In the genomic region with DNA sequence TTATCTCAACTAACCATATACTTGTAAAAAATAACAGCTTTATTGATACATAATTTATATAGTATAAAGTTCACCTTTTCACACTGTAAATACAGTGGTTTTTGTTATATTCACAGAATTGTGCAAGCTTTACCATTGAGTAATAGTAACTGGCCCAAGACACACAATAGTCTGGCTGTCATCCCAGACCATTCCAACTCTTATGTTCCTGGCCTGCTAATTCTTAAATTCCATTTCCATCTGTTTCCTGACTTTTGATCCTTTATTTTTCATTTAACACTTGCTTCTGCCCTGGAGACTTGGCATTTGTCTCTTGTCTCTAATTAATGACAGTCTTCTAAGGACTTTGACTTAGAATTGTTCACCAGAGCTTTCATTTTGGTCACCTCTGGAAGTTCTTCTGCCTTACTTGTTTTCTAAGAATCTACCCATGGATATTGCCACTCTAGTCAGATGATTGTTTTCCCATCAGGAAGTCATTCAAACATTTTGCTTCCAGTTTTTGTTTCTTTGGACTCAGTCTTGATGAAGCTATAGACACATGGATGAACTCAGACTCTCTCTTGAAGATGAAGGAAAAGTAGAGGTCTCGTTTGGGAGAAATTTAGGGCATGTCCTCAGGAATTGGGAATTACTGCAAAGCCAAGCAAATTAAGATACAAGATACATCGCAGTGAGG, we compare ENCODE assay signal across 15 cellular contexts. TPM values are rescaled to one million over a fixed set of nuclear protein-coding genes. Genes with fewer than 3 reads are reported as not detected.
DNase-seq lines count a peak whose midpoint lies in the region; ATAC-seq, FAIRE-seq and TF ChIP-seq lines count a peak whose summit lies in the region.
"Had no signal": no experiment of that assay in that cellular context is flagged by ENCODE, and none has a peak within 500 bp of the region (broad histone marks: within the 10 kb centered on the region; RNA-seq: fewer than 3 reads in every experiment).

No MANE protein-coding gene starts in this region.

- WGBS in testis, 2 donors, result 80 to 84% methylated on average over 2 of the region's 2 CpGs

- TF ChIP-seq POLR2A in testis (IDR thresholded peaks at IDR 0.05) (no peak), GM12891 (IDR thresholded peaks at IDR 0.05; ENCODE audit: low read depth, low read length) (no peak)

- H3K27ac ChIP-seq in coronary artery, result peak overlapping the region in 1 of 2 donors; percentile 64
- no peak overlapping the region for H3K27ac ChIP-seq in left lung
- no peak overlapping the region for H3K27ac ChIP-seq in testis

- ATAC-seq in left lung, result peak; percentile 56
- no peak for ATAC-seq in GM21717 (IDR thresholded peaks at IDR 0.05; ENCODE audit: unreplicated experiment)

- TF ChIP-seq CTCF in coronary artery (IDR thresholded peaks at IDR 0.05) (no peak), left lung (IDR thresholded peaks at IDR 0.05) (no peak), testis (IDR thresholded peaks at IDR 0.05) (no peak)

- H3K4me3 ChIP-seq in coronary artery, result peak overlapping the region; percentile 0
- H3K4me3 ChIP-seq in left lung, result no peak overlapping the region
- H3K4me3 ChIP-seq in testis, result no peak overlapping the region
- H3K4me3 ChIP-seq: thyroid gland had no signal

- H3K36me3 ChIP-seq in left lung (no peaks in the 10 kb centered on the region), testis (ENCODE audit: low read depth, missing control alignments) (no peaks in the 10 kb centered on the region)
- H3K36me3 ChIP-seq: thyroid gland had no signal

- FAIRE-seq in GM12891 (lab: Jason Lieb, UNC), result no peak
- FAIRE-seq: GM18507 had no signal

- DNase-seq in HT1080 (ENCODE audit: low read depth), result peak; percentile 31
- no peak for DNase-seq in coronary artery (ENCODE audit: low spot score)
- DNase-seq in left lung, result no peak
- peak; percentile 40 for DNase-seq in testis
- no peak for DNase-seq in GM12891 (ENCODE audit: insufficient read length, low spot score)
- no peak for DNase-seq in stimulated activated CD4-positive, alpha-beta T cell treated with anti-CD3 and anti-CD28 coated beads, Interleukin-2, amount 100 ng/mL, for 24 hours
- DNase-seq in SIG-M5 treated with dmso at 0.1 percent for 504 hours (lab: John Stamatoyannopoulos, UW; ENCODE audit: unreplicated experiment), result no peak
- DNase-seq: activated CD8-positive, alpha-beta memory T cell treated with anti-CD3 and anti-CD28 coated beads for 24 hours; anterior cingulate cortex; DMS153; NCI-H510A treated with DMSO at 0.1 percent for 48 hours; thyroid gland had no signal

- intact Hi-C loops in left lung (cut with DNase I) (no loop called here), testis (cut with DNase I; ENCODE audit: low total_unique reads) (no loop called here)

- H3K27me3 ChIP-seq in left lung, result no peaks in the 10 kb centered on the region
- no peaks in the 10 kb centered on the region for H3K27me3 ChIP-seq in testis
- H3K27me3 ChIP-seq: thyroid gland had no signal

- H3K4me1 ChIP-seq in left lung (peaks cover 0 to 4% of the 10 kb centered on the region in 2 donors), testis (no peaks in the 10 kb centered on the region)

- H3K9me3 ChIP-seq in left lung (no peaks in the 10 kb centered on the region), testis (no peaks in the 10 kb centered on the region)
- H3K9me3 ChIP-seq: thyroid gland had no signal

TF ChIP-seq in GM12891, 5 proteins besides CTCF, POLR2A, EP300 and RAD21:
- TF ChIP-seq PAX5 (IDR thresholded peaks at IDR 0.05; ENCODE audit: insufficient read depth, low read length, severe bottlenecking) (no peak), TAF1 (IDR thresholded peaks at IDR 0.05; ENCODE audit: low read depth, low read length) (no peak), POLR2AphosphoS5 (IDR thresholded peaks at IDR 0.05; ENCODE audit: low read depth, low read length) (no peak), SPI1 (IDR thresholded peaks at IDR 0.05; ENCODE audit: low read depth, low read length) (no peak), POU2F2 (IDR thresholded peaks at IDR 0.05; ENCODE audit: low read depth, low read length) (no peak)

RNA-seq across cellular contexts. Expression of gene PLSCR4, which starts 27.2 kb away (rescaled TPM):
- total RNA-seq in HT1080 (2014; rRNA removed; shearing (Covaris generic)), result 2.6 and 2.7 TPM in 2 replicates
- 2.9 and 4.7 TPM in 2 replicates for polyA plus RNA-seq in HT1080 (2015; cell fraction: cytosol; rRNA removed)
- polyA plus RNA-seq in HT1080 (2015; cell fraction: nucleus; rRNA removed), result 7.9 and 8.0 TPM in 2 replicates
- total RNA-seq in left lung (10 to 100 TPM; 39.7 to 63.5 TPM), testis (10 to 100 TPM; 89.1 to 96.3 TPM)
- 42.5 TPM for polyA plus RNA-seq in testis (ENCODE audit: insufficient read depth, low read depth, low replicate concordance)
- polyA plus RNA-seq in GM12891 (2012; ENCODE audit: low read depth, missing spikeins), result not detected
- polyA plus RNA-seq: neural cell had no signal

Comparison
In these comparisons a context has a peak if more than half of its experiments do, and no peak if none do; other contexts are left out.
1. DNase-seq: peak in HT1080 (single experiment) and testis (single experiment); none in coronary artery (single experiment), left lung (0 of 2), GM12891 (single experiment), stimulated activated CD4-positive, alpha-beta T cell treated with anti-CD3 and anti-CD28 coated beads, Interleukin-2, amount 100 ng/mL, for 24 hours (0 of 2) and SIG-M5 treated with dmso at 0.1 percent for 504 hours (single experiment).
2. RNA of gene PLSCR4, which starts 27.2 kb away (total RNA-seq): 89.1 to 96.3 TPM in testis and 39.7 to 63.5 TPM in left lung; 2.6 to 2.7 TPM in HT1080; every median in the first group is over 10 times any median in the second.